In genomic region chr4:1693131-1693896, GRCh38 we compare ENCODE assay signal across 8 cellular contexts. TPM values are rescaled to one million over a fixed set of nuclear protein-coding genes. Genes with fewer than 3 reads are reported as not detected.
DNase-seq lines count a peak whose midpoint lies in the region; ATAC-seq, FAIRE-seq and TF ChIP-seq lines count a peak whose summit lies in the region.

No MANE protein-coding gene starts in this region.

- TF ChIP-seq CTCF in AG09319 (IDR thresholded peaks at IDR 0.05; ENCODE audit: low read depth, low read length) (peak; percentile 91), omental fat pad (IDR thresholded peaks at IDR 0.05) (peak in 1 of 3 donors; percentile 44), testis (IDR thresholded peaks at IDR 0.05) (peak; percentile 69 to 86 (median 77))

- intact Hi-C loops in testis (cut with DNase I; ENCODE audit: low total_unique reads): loop anchor here (5.0 kb wide), 1 partner anchor 34 kb away; no protein-coding TSS in a partner anchor

- H3K27ac ChIP-seq in testis: no peak overlapping the region

- H3K36me3 ChIP-seq in testis (ENCODE audit: low read depth, missing control alignments): no peaks in the 10 kb centered on the region

- H3K4me3 ChIP-seq in Jurkat, Clone E6-1 (ENCODE audit: low read length): no peak overlapping the region
- H3K4me3 ChIP-seq in testis: no peak overlapping the region

- H3K4me1 ChIP-seq in testis: no peaks in the 10 kb centered on the region

- ATAC-seq in omental fat pad (ENCODE audit: low FRiP score): peak; percentile 66

- WGBS in testis, 2 donors: 58 to 68% methylated on average over 7 of the region's 7 CpGs

- TF ChIP-seq POLR2A in testis (IDR thresholded peaks at IDR 0.05): no peak

- FAIRE-seq in RCC 7860 (lab: Jason Lieb, UNC): no peak

- H3K9me3 ChIP-seq in testis: no peaks in the 10 kb centered on the region

- DNase-seq in AG09319 (ENCODE audit: extremely low read depth, low read depth): peak; percentile 40
- DNase-seq in GM19238 (ENCODE audit: insufficient read length, low spot score): peak; percentile 59
- peak; percentile 69 for DNase-seq in Jurkat, Clone E6-1 (ENCODE audit: low read depth, low spot score)
- DNase-seq in RCC 7860 (ENCODE audit: low spot score): peak; percentile 66
- peak; percentile 76 to 81 for DNase-seq in activated T-cell treated with anti-CD3 and anti-CD28 coated beads, Interleukin-2, amount 50 U/mL, for 48 hours
- peak; percentile 68 for DNase-seq in fibroblast of peridontal ligament (ENCODE audit: extremely low read depth)
- DNase-seq in omental fat pad (ENCODE audit: low spot score): no peak
- DNase-seq in testis: peak; percentile 58

- H3K27me3 ChIP-seq in testis: no peaks in the 10 kb centered on the region

RNA-seq across cellular contexts. Expression of gene FAM53A, which starts 9.2 kb away (rescaled TPM):
- polyA plus RNA-seq in Jurkat, Clone E6-1 (2012; ENCODE audit: insufficient read depth, insufficient read length): 2.3 TPM
- total RNA-seq in omental fat pad (10 to 100 TPM in 1 of 4 donors, 1 to 10 TPM in 3; 2.0 to 10.9 (median 5.6) TPM), testis (10 to 100 TPM; 41.3 to 60.8 TPM)
- polyA plus RNA-seq in testis (ENCODE audit: insufficient read depth, low read depth, low replicate concordance): 24.2 TPM

RNA-seq across cellular contexts. Expression of gene SLBP, which starts 18.8 kb away (rescaled TPM):
- 198 TPM for polyA plus RNA-seq in Jurkat, Clone E6-1 (2012; ENCODE audit: insufficient read depth, insufficient read length)
- 10 to 100 TPM; 33.3 to 58.4 (median 40.3) TPM for total RNA-seq in omental fat pad
- 100 to 1,000 TPM; 137 to 173 TPM for total RNA-seq in testis
- polyA plus RNA-seq in testis (ENCODE audit: insufficient read depth, low read depth, low replicate concordance): 118 TPM

RNA-seq across cellular contexts. Expression of gene TMEM129, which starts 27.8 kb away (rescaled TPM):
- 30.1 TPM for polyA plus RNA-seq in Jurkat, Clone E6-1 (2012; ENCODE audit: insufficient read depth, insufficient read length)
- total RNA-seq in omental fat pad (10 to 100 TPM; 31.9 to 59.0 (median 43.5) TPM), testis (10 to 100 TPM; 76.1 to 76.4 TPM)
- 34.0 TPM for polyA plus RNA-seq in testis (ENCODE audit: insufficient read depth, low read depth, low replicate concordance)

RNA-seq across cellular contexts. Expression of gene TACC3, which starts 28.0 kb away (rescaled TPM):
- 164 TPM for polyA plus RNA-seq in Jurkat, Clone E6-1 (2012; ENCODE audit: insufficient read depth, insufficient read length)
- total RNA-seq in omental fat pad: 10 to 100 TPM in 2 of 4 donors, 1 to 10 TPM in 2; 6.0 to 25.7 (median 10.0) TPM
- 100 to 1,000 TPM in 1 of 2 donors, 10 to 100 TPM in 1; 82.9 to 112 TPM for total RNA-seq in testis
- 158 TPM for polyA plus RNA-seq in testis (ENCODE audit: insufficient read depth, low read depth, low replicate concordance)
